In the genomic region with DNA sequence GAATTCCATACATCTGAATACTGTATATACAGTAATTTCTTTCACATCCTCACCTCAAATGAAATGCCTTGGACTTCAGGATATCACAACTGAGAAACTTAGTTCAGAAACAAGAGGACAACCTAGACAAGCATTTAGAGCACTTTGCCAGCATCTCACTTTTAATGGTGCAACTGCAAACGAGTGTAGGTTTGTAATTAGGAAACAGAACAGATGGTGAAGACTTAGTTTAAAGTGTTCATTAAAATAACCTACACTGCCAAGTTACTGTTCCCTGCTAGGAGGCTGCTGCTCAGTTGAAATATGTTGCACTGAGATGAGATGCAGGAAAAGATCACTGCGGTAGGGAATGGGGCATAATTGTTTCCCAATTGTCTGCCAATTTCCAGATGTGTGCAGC, we compare ENCODE assay signal across 19 cellular contexts.
DNase-seq lines count a peak whose midpoint lies in the region; TF ChIP-seq lines count a peak whose summit lies in the region.
"Had no signal": no experiment of that assay in that cellular context is flagged by ENCODE, and none has a peak within 500 bp of the region (broad histone marks: within the 10 kb centered on the region; RNA-seq: fewer than 3 reads in every experiment).

No MANE protein-coding gene starts in this region.

- no peak overlapping the region for H3K27ac Mint-ChIP-seq in Caco-2 (ENCODE audit: unreplicated experiment)
- H3K27ac Mint-ChIP-seq: CD4-positive, alpha-beta memory T cell; HFFc6 had no signal

- no peaks in the 10 kb centered on the region for H3F3A ChIP-seq in MM.1S (ENCODE audit: insufficient read depth, low read length)

- BruUV-seq in Caco-2 (replicated peaks; lab: Mats Ljungman, UMichigan), result no TSS peak

- H3K27me3 Mint-ChIP-seq in Caco-2 (ENCODE audit: insufficient read depth, unreplicated experiment), result peaks cover 12% of the 10 kb centered on the region

- H3K9me3 ChIP-seq in MM.1S (replicated peaks; ENCODE audit: insufficient read depth, low read length), result no peaks in the 10 kb centered on the region
- no peaks in the 10 kb centered on the region for H3K9me3 ChIP-seq in Caco-2
- H3K9me3 ChIP-seq: A549, HAP-1 had no signal

- H3K4me3 ChIP-seq in MM.1S (ENCODE audit: low read length) (no peak overlapping the region), Caco-2 (ENCODE audit: low read depth, low read length) (no peak overlapping the region)
- H3K4me3 ChIP-seq: A549, HAP-1 had no signal

- H3K27ac ChIP-seq in MM.1S (ENCODE audit: low read length), result no peak overlapping the region
- H3K27ac ChIP-seq: A549 had no signal

- H3K4me1 Mint-ChIP-seq in Caco-2 (ENCODE audit: low read depth, unreplicated experiment), result no peaks in the 10 kb centered on the region
- H3K4me1 Mint-ChIP-seq: CD4-positive, alpha-beta memory T cell had no signal

- CTCF ChIA-PET in Caco-2 (lab: Charles Lee), result no interaction called here

- no peak overlapping the region for H2AFZ ChIP-seq in MM.1S (ENCODE audit: low read length)

- intact Hi-C loops in Caco-2 (cut with micrococcal nuclease; ENCODE audit: unreplicated experiment), result no loop called here

- H3K36me3 Mint-ChIP-seq in Caco-2 (ENCODE audit: insufficient read depth, unreplicated experiment), result no peaks in the 10 kb centered on the region
- H3K36me3 Mint-ChIP-seq: CD4-positive, alpha-beta memory T cell had no signal

- H3K79me2 ChIP-seq in MM.1S (ENCODE audit: low read length), result no peaks in the 10 kb centered on the region

- H4K20me1 ChIP-seq in MM.1S (ENCODE audit: insufficient read depth, low read length), result no peaks in the 10 kb centered on the region

- DNase-seq in DMS 273 (lab: John Stamatoyannopoulos, UW; ENCODE audit: unreplicated experiment) (peak; percentile 21), NCI-H524 (lab: John Stamatoyannopoulos, UW) (peak; percentile 86 to 95), cerebellar cortex (ENCODE audit: low spot score) (peak; percentile 64), superior temporal gyrus (ENCODE audit: extremely low spot score) (peak; percentile 61), MM.1S (no peak), NCI-H1417 treated with DMSO at 0.1 percent for 48 hours (lab: John Stamatoyannopoulos, UW) (no peak), Caco-2 (no peak), NCI-H2227 treated with DMSO at 0.1 percent for 48 hours (lab: John Stamatoyannopoulos, UW) (no peak)
- DNase-seq: 8988T; ACHN; AML-193; CD4-positive, alpha-beta memory T cell; COR-L47; DMS53; DMS79 treated with DMSO at 0.1 percent for 48 hours; GOT3; HFFc6 had no signal

- H3K4me1 ChIP-seq in MM.1S (ENCODE audit: low read length), result no peaks in the 10 kb centered on the region
- H3K4me1 ChIP-seq in Caco-2, result no peaks in the 10 kb centered on the region
- H3K4me1 ChIP-seq: A549, HAP-1 had no signal

- POLR2A ChIA-PET in Caco-2 (lab: Charles Lee), result no interaction called here

- no peaks in the 10 kb centered on the region for H3K36me3 ChIP-seq in MM.1S (replicated peaks; ENCODE audit: insufficient read depth, low read length)
- H3K36me3 ChIP-seq in Caco-2 (ENCODE audit: control insufficient read depth, insufficient read depth, low read length), result no peaks in the 10 kb centered on the region
- H3K36me3 ChIP-seq: HAP-1 had no signal

- no peak overlapping the region for H3K4me2 ChIP-seq in MM.1S (ENCODE audit: low read depth, low read length)
- H3K4me2 ChIP-seq: A549 had no signal

- TF ChIP-seq CTCF in MM.1S (IDR thresholded peaks at IDR 0.05; ENCODE audit: low read length) (no peak), Caco-2 (IDR thresholded peaks at IDR 0.05; ENCODE audit: insufficient read depth in 1 of 2, low read depth in 1 of 2, low read length in 1 of 2, severe bottlenecking in 1 of 2, unreplicated experiment in 1 of 2) (no peak)

- H3K9me2 ChIP-seq in MM.1S (replicated peaks; ENCODE audit: insufficient read depth, low read length), result no peaks in the 10 kb centered on the region

- no peaks in the 10 kb centered on the region for H3K27me3 ChIP-seq in MM.1S (replicated peaks; ENCODE audit: insufficient read depth, low read length)
- H3K27me3 ChIP-seq in Caco-2 (replicated peaks; ENCODE audit: control insufficient read depth, insufficient read depth, low read length), result no peaks in the 10 kb centered on the region

- no peak overlapping the region for H3K4me3 Mint-ChIP-seq in Caco-2 (ENCODE audit: unreplicated experiment)
- H3K4me3 Mint-ChIP-seq: CD4-positive, alpha-beta memory T cell; HFFc6 had no signal

- no peak overlapping the region for H3K9ac ChIP-seq in MM.1S (ENCODE audit: low read length)

- no peaks in the 10 kb centered on the region for H3K9me3 Mint-ChIP-seq in Caco-2 (ENCODE audit: unreplicated experiment)

Comparison
In these comparisons a context has a peak if more than half of its experiments do, and no peak if none do; other contexts are left out.
1. DNase-seq: peak in DMS 273 (single experiment), NCI-H524 (2 of 2), cerebellar cortex (single experiment) and superior temporal gyrus (single experiment); none in MM.1S (single experiment), NCI-H1417 treated with DMSO at 0.1 percent for 48 hours (single experiment), Caco-2 (0 of 2) and NCI-H2227 treated with DMSO at 0.1 percent for 48 hours (single experiment).